ENCODE assay signal across 26 cellular contexts in the genomic region with DNA sequence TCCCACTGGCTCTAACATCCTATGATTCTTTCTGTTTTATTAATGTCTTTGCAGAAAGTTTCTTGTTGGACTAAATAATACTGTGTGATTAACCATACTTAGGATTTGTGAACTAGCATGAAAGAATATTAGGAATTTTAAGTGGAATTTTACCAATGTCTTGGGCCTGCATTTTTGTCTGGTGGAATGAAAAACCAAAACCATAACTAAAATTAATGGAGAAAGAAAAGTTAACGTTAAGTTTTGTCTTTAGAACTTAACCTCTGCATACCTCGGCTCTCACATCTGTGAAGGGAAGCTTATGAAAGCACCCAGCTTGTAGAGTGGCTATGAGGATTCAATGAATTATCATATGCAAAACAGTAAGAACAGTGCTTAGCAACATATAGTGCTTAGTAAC.
"Had no signal": no experiment of that assay in that cellular context is flagged by ENCODE, and none has a peak within 500 bp of the region (broad histone marks: within the 10 kb centered on the region; RNA-seq: fewer than 3 reads in every experiment).

No MANE protein-coding gene starts in this region.

- FAIRE-seq: endothelial cell of umbilical vein had no signal

- H3K36me3 ChIP-seq: neural progenitor cell, thyroid gland, upper lobe of left lung, WERI-Rb-1 had no signal

- H3K27me3 ChIP-seq: body of pancreas, thyroid gland, upper lobe of left lung had no signal

- H3K4me1 Mint-ChIP-seq: activated CD4-positive, alpha-beta T cell treated with anti-CD3 and anti-CD28 coated beads, Interleukin-2, amount 10 ng/mL, durations not matched to agents 24 days and 14 days; activated naive CD4-positive, alpha-beta T cell treated with anti-CD3 and anti-CD28 coated beads, Interleukin-2, amount 50 U/mL, for 24 hours; activated naive CD8-positive, alpha-beta T cell treated with anti-CD3 and anti-CD28 coated beads, Interleukin-2, amount 50 U/mL, for 24 hours; memory B cell; natural killer cell; stimulated activated effector memory CD8-positive, alpha-beta T cell treated with anti-CD3 and anti-CD28 coated beads, Interleukin-12 subunit alpha, Interleukin-12 subunit beta, amount 100 ng/mL, for 72 hours had no signal

- H3K27ac ChIP-seq: body of pancreas, heart right ventricle, neural progenitor cell, thyroid gland, upper lobe of left lung, WERI-Rb-1 had no signal

- H3K36me3 Mint-ChIP-seq: activated CD4-positive, alpha-beta memory T cell treated with anti-CD3 and anti-CD28 coated beads for 36 hours; activated naive CD4-positive, alpha-beta T cell treated with anti-CD3 and anti-CD28 coated beads, Interleukin-2, amount 50 U/mL, for 24 hours; memory B cell; natural killer cell; stimulated activated effector memory CD8-positive, alpha-beta T cell treated with anti-CD3 and anti-CD28 coated beads, Interleukin-12 subunit alpha, Interleukin-12 subunit beta, amount 100 ng/mL, for 72 hours had no signal

- H3K4me3 Mint-ChIP-seq: activated CD4-positive, alpha-beta memory T cell treated with anti-CD3 and anti-CD28 coated beads for 36 hours; activated CD4-positive, alpha-beta T cell treated with anti-CD3 and anti-CD28 coated beads, Interleukin-2, amount 10 ng/mL, durations not matched to agents 24 days and 14 days; activated naive CD4-positive, alpha-beta T cell treated with anti-CD3 and anti-CD28 coated beads, Interleukin-2, amount 50 U/mL, for 24 hours; activated naive CD8-positive, alpha-beta T cell treated with anti-CD3 and anti-CD28 coated beads, Interleukin-2, amount 50 U/mL, for 24 hours; memory B cell; natural killer cell; neural progenitor cell; stimulated activated effector memory CD8-positive, alpha-beta T cell treated with anti-CD3 and anti-CD28 coated beads, Interleukin-12 subunit alpha, Interleukin-12 subunit beta, amount 100 ng/mL, for 72 hours; stimulated activated naive CD8-positive, alpha-beta T cell treated with anti-CD3 and anti-CD28 coated beads, Interleukin-15, Interleukin-2, amounts not matched to agents 100 ng/mL and 50 ng/mL, for 24 hours; T-helper 17 cell had no signal

- H3K9me3 ChIP-seq: body of pancreas, heart right ventricle, thyroid gland, upper lobe of left lung had no signal

- DNase-seq: activated CD4-positive, alpha-beta memory T cell treated with anti-CD3 and anti-CD28 coated beads for 36 hours; activated CD4-positive, alpha-beta T cell treated with anti-CD3 and anti-CD28 coated beads, Interleukin-2, amount 10 ng/mL, durations not matched to agents 24 days and 14 days; activated CD4-positive, CD25-positive, alpha-beta regulatory T cell treated with anti-CD3 and anti-CD28 coated beads, Interleukin-2, amount 50 U/mL, for 72 hours; activated CD8-positive, alpha-beta memory T cell treated with anti-CD3 and anti-CD28 coated beads, Interleukin-2, amount 50 U/mL, for 4 hours; activated gamma-delta T cell treated with Interleukin-2 at 50 U/mL for 16 hours; activated naive CD8-positive, alpha-beta T cell treated with anti-CD3 and anti-CD28 coated beads, Interleukin-2, amount 50 U/mL, for 24 hours; activated T-cell treated with anti-CD3 and anti-CD28 coated beads, Interleukin-2, amount 50 U/mL, for 1 hour; body of pancreas; foreskin melanocyte; heart right ventricle; natural killer cell; occipital lobe; posterior cingulate gyrus; right cardiac atrium; stimulated activated CD4-positive, alpha-beta T cell treated with anti-CD3 and anti-CD28 coated beads, Interleukin-4, amount 100 ng/mL, for 1 hour; T-helper 17 cell; T1000; thyroid gland; upper lobe of left lung; WERI-Rb-1 had no signal

- H3K4me2 ChIP-seq: neural progenitor cell had no signal

- H3K9me3 Mint-ChIP-seq: activated CD4-positive, alpha-beta memory T cell treated with anti-CD3 and anti-CD28 coated beads for 36 hours; activated CD4-positive, alpha-beta T cell treated with anti-CD3 and anti-CD28 coated beads, Interleukin-2, amount 10 ng/mL, durations not matched to agents 24 days and 14 days; activated naive CD4-positive, alpha-beta T cell treated with anti-CD3 and anti-CD28 coated beads, Interleukin-2, amount 50 U/mL, for 24 hours; activated naive CD8-positive, alpha-beta T cell treated with anti-CD3 and anti-CD28 coated beads, Interleukin-2, amount 50 U/mL, for 24 hours; memory B cell; natural killer cell; neural progenitor cell; stimulated activated effector memory CD8-positive, alpha-beta T cell treated with anti-CD3 and anti-CD28 coated beads, Interleukin-12 subunit alpha, Interleukin-12 subunit beta, amount 100 ng/mL, for 72 hours; stimulated activated naive CD8-positive, alpha-beta T cell treated with anti-CD3 and anti-CD28 coated beads, Interleukin-15, Interleukin-2, amounts not matched to agents 100 ng/mL and 50 ng/mL, for 24 hours had no signal

- H3K4me1 ChIP-seq: body of pancreas, upper lobe of left lung had no signal

- H2AFZ ChIP-seq: neural progenitor cell had no signal

- H3K27ac Mint-ChIP-seq: activated CD4-positive, alpha-beta memory T cell treated with anti-CD3 and anti-CD28 coated beads for 36 hours; activated CD4-positive, alpha-beta T cell treated with anti-CD3 and anti-CD28 coated beads, Interleukin-2, amount 10 ng/mL, durations not matched to agents 24 days and 14 days; activated naive CD4-positive, alpha-beta T cell treated with anti-CD3 and anti-CD28 coated beads, Interleukin-2, amount 50 U/mL, for 24 hours; activated naive CD8-positive, alpha-beta T cell treated with anti-CD3 and anti-CD28 coated beads, Interleukin-2, amount 50 U/mL, for 24 hours; memory B cell; natural killer cell; neural progenitor cell; stimulated activated effector memory CD8-positive, alpha-beta T cell treated with anti-CD3 and anti-CD28 coated beads, Interleukin-12 subunit alpha, Interleukin-12 subunit beta, amount 100 ng/mL, for 72 hours; stimulated activated naive CD8-positive, alpha-beta T cell treated with anti-CD3 and anti-CD28 coated beads, Interleukin-15, Interleukin-2, amounts not matched to agents 100 ng/mL and 50 ng/mL, for 24 hours; T-helper 17 cell had no signal

- H3K9ac ChIP-seq: neural progenitor cell had no signal

- H3K4me3 ChIP-seq: body of pancreas, heart right ventricle, neural progenitor cell, thyroid gland, upper lobe of left lung had no signal
